ENCODE assay signal across 1 cellular context in genomic region chr16:72093448-72094265, GRCh38.
A peak's percentile ranks its signal among the peaks of the same experiment; 100 is the strongest.
TF ChIP-seq lines count a peak whose summit lies in the region.

Gene DHX38, plus strand, starts transcription at chr16:72093847. Its CDS starts 2,311 bp downstream, at chr16:72096158.
Gene TXNL4B, minus strand, starts transcription at chr16:72093620. Its CDS starts 2,871 bp downstream, at chr16:72090749.

TF ChIP-seq in GM12878, 131 proteins besides CTCF, POLR2A, EP300 and RAD21 (continued from another document):
- no peak for TF ChIP-seq ZNF592 (IDR thresholded peaks at IDR 0.05)
- TF ChIP-seq SMC3 (IDR thresholded peaks at IDR 0.05; ENCODE audit: borderline replicate concordance, low read length): no peak
- peak; percentile 41; the same call in 1 of the 2 replicates for TF ChIP-seq RUNX3 (IDR thresholded peaks at IDR 0.05; ENCODE audit: low read length)
- no peak for TF ChIP-seq GATAD2B (conservative IDR thresholded peaks at IDR 0.05; ENCODE audit: low read depth)
- peak; percentile 91 for TF ChIP-seq MXI1 (IDR thresholded peaks at IDR 0.05; ENCODE audit: low read depth, low read length)
TF ChIP-seq in GM12878: peak in this region for 52.
